Comparison of ENCODE assay signal across 16 cellular contexts in the genomic region with DNA sequence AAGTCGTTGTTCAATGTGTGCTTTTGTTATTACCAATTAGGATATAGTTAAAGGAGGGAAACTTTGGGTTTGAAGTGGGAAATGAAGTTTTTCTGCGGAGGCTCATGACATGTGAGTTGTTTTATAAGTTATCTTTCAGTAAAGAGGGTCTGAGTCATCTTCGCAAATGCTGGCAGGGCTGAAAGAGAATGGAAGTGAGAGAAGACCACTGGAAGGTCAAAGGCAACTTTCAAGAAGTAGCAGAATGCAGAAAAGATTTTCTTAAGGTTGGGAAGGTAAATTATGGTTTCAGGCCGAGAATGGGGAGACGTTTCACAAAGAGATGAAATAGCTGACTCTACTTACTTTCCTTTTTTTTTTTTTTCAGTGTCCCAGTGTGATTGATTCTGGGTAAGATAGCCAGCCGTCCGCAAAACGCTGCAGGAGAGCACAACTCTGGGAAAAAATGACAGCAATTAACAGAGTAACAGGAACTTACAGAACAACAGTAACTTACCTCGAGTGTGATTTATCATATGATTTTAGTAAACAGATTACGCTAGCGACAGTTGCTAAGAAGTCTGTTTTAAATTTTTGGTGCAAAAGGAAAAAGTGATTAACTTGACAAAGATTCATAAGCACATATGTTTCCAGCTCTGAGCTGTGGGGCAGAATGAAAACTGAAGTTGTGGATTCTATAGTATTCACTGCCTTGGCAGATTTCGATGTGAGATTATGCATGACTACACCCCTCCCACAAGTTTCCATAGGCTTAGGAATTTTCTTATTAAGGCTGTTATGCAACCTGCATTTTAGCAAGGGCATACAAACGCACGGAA. TPM values are rescaled to one million over a fixed set of nuclear protein-coding genes. Genes with fewer than 3 reads are reported as not detected.
DNase-seq lines count a peak whose midpoint lies in the region; ATAC-seq and TF ChIP-seq lines count a peak whose summit lies in the region.
"Had no signal": no experiment of that assay in that cellular context is flagged by ENCODE, and none has a peak within 500 bp of the region (broad histone marks: within the 10 kb centered on the region; RNA-seq: fewer than 3 reads in every experiment).

No MANE protein-coding gene starts in this region.

- H3K9ac ChIP-seq in SK-N-SH (no peak overlapping the region), parathyroid adenoma (no peak overlapping the region)
- H3K9ac ChIP-seq: KMS-11 had no signal

- no peaks in the 10 kb centered on the region for H4K20me1 ChIP-seq in SK-N-SH (ENCODE audit: insufficient read depth)

- TF ChIP-seq RAD21 in SK-N-SH (IDR thresholded peaks at IDR 0.05; ENCODE audit: low read length): no peak

- TF ChIP-seq EP300 in SK-N-SH (IDR thresholded peaks at IDR 0.05; ENCODE audit: borderline replicate concordance in 1 of 2, low read depth in 1 of 2, low read length in 1 of 2): no peak

- peak overlapping the region; percentile 6; the same call in 1 of the 2 replicates for H3K4me2 ChIP-seq in SK-N-SH
- H3K4me2 ChIP-seq in parathyroid adenoma (ENCODE audit: low read length): peak overlapping the region; percentile 65
- H3K4me2 ChIP-seq: KMS-11 had no signal

- POLR2A ChIA-PET in SK-N-SH (lab: Yijun Ruan, JAX): no interaction called here

- H3K27me3 ChIP-seq in SK-N-SH (ENCODE audit: insufficient read depth): no peaks in the 10 kb centered on the region
- H3K27me3 ChIP-seq in parathyroid adenoma (ENCODE audit: control insufficient read depth, insufficient read depth, low read length): no peaks in the 10 kb centered on the region
- H3K27me3 ChIP-seq in prostate gland (replicated peaks; ENCODE audit: insufficient read depth): no peaks in the 10 kb centered on the region
- no peaks in the 10 kb centered on the region for H3K27me3 ChIP-seq in BE2C

- H3K4me1 ChIP-seq in SK-N-SH (ENCODE audit: control insufficient read depth in 1 of 2, insufficient read depth in 2 of 2, low read depth in 1 of 2, low read length in 1 of 2) (no peaks in the 10 kb centered on the region), parathyroid adenoma (peaks cover 7% of the 10 kb centered on the region), prostate gland (replicated peaks) (no peaks in the 10 kb centered on the region), BE2C (no peaks in the 10 kb centered on the region)
- H3K4me1 ChIP-seq: lower lobe of right lung had no signal

- no peaks in the 10 kb centered on the region for H3F3A ChIP-seq in SK-N-SH (replicated peaks; ENCODE audit: insufficient read depth)

- 48% methylated on average over 14 of the region's 14 CpGs for WGBS in SK-N-SH (ENCODE audit: low lambda C conversion rate)
- 69% methylated on average over 14 of the region's 14 CpGs for WGBS in prostate gland

- in situ Hi-C loops in Caki2 (cut with HindIII; ENCODE audit: low pct_unique_long_range_greater_than_20kb, low sequenced_read_pairs): no loop called here

- TF ChIP-seq CTCF in SK-N-SH (IDR thresholded peaks at IDR 0.05) (no peak), parathyroid adenoma (IDR thresholded peaks at IDR 0.05) (no peak), prostate gland (IDR thresholded peaks at IDR 0.05) (no peak), BE2C (IDR thresholded peaks at IDR 0.05; ENCODE audit: low read depth, low read length) (no peak)

- DNase-seq in Caki2 (ENCODE audit: low read depth) (peak; percentile 76), SK-N-SH (no peak), fibroblast of peridontal ligament (ENCODE audit: extremely low read depth) (peak; percentile 94), prostate gland (ENCODE audit: low spot score) (no peak), BE2C (no peak)
- DNase-seq in stimulated activated CD4-positive, alpha-beta T cell treated with anti-CD3 and anti-CD28 coated beads, Interleukin-12 subunit alpha, Interleukin-12 subunit beta, amount 100 ng/mL, for 4 hours: no peak
- DNase-seq: activated CD4-positive, alpha-beta T cell treated with anti-CD3 and anti-CD28 coated beads, Interleukin-2, amount 10 ng/mL, durations not matched to agents 24 days and 14 days; CD4-positive, CD25-positive, alpha-beta regulatory T cell; lower lobe of right lung; NCI-H187 treated with DMSO at 0.1 percent for 48 hours; NK-92 treated with Interleukin-12 subunit alpha and Interleukin-12 subunit beta, amount 100 ng/mL, for 24 hours; stimulated activated CD4-positive, alpha-beta T cell treated with anti-CD3 and anti-CD28 coated beads, Interleukin-1b, Interleukin-23, amount 100 ng/mL, for 48 hours; SW 1271 had no signal

- no peaks in the 10 kb centered on the region for H3K9me3 ChIP-seq in SK-N-SH
- no peaks in the 10 kb centered on the region for H3K9me3 ChIP-seq in parathyroid adenoma (ENCODE audit: control insufficient read depth, low read length)
- H3K9me3 ChIP-seq in prostate gland: no peaks in the 10 kb centered on the region
- H3K9me3 ChIP-seq in BE2C: no peaks in the 10 kb centered on the region
- H3K9me3 ChIP-seq: lower lobe of right lung had no signal

- no peaks in the 10 kb centered on the region for H3K79me2 ChIP-seq in SK-N-SH (ENCODE audit: insufficient read depth)
- no peaks in the 10 kb centered on the region for H3K79me2 ChIP-seq in parathyroid adenoma

- H2AFZ ChIP-seq in SK-N-SH (ENCODE audit: low read depth) (0 out of 2 replicates have a peak overlapping the region, but pooled peaks have one; percentile 11), parathyroid adenoma (peak overlapping the region; percentile 65)

- H3K4me3 ChIP-seq in SK-N-SH (ENCODE audit: low read depth in 2 of 2, low read length in 1 of 2): no peak overlapping the region
- peak overlapping the region; percentile 29 for H3K4me3 ChIP-seq in parathyroid adenoma (ENCODE audit: low read depth, low read length)
- no peak overlapping the region for H3K4me3 ChIP-seq in prostate gland
- no peak overlapping the region for H3K4me3 ChIP-seq in BE2C (ENCODE audit: low read depth, low read length)
- H3K4me3 ChIP-seq: lower lobe of right lung had no signal

- ATAC-seq in GM18520 (IDR thresholded peaks at IDR 0.05; ENCODE audit: unreplicated experiment): no peak
- ATAC-seq: lower lobe of right lung had no signal

- H3K36me3 ChIP-seq in SK-N-SH (replicated peaks in 1 of 2; ENCODE audit: control insufficient read depth in 1 of 2, insufficient read depth in 2 of 2, low read length in 1 of 2): no peaks in the 10 kb centered on the region
- no peaks in the 10 kb centered on the region for H3K36me3 ChIP-seq in parathyroid adenoma (ENCODE audit: control insufficient read depth, insufficient read depth, low read length)
- H3K36me3 ChIP-seq in prostate gland: no peaks in the 10 kb centered on the region
- H3K36me3 ChIP-seq in BE2C: no peaks in the 10 kb centered on the region
- H3K36me3 ChIP-seq: lower lobe of right lung had no signal

- intact Hi-C loops in prostate gland (cut with DNase I): no loop called here

- H3K27ac ChIP-seq in SK-N-SH (ENCODE audit: low read depth in 2 of 2, low read length in 1 of 2): peak overlapping the region in 1 of 2 experiments; percentile 53; a peak in 2 of 4 replicates
- peak overlapping the region; percentile 60 for H3K27ac ChIP-seq in parathyroid adenoma
- no peak overlapping the region for H3K27ac ChIP-seq in prostate gland
- H3K27ac ChIP-seq: KMS-11, lower lobe of right lung had no signal

- no peak for TF ChIP-seq POLR2A in prostate gland (IDR thresholded peaks at IDR 0.05)

- H3K9me2 ChIP-seq in SK-N-SH: no peaks in the 10 kb centered on the region

- CTCF ChIA-PET in SK-N-SH (lab: Yijun Ruan, JAX): interaction anchor here (0.6 to 0.7 kb wide), 2 partner anchors 10 to 767 kb away, joined by 3 read pairs; no protein-coding TSS in a partner anchor

TF ChIP-seq in SK-N-SH, 30 proteins besides CTCF, POLR2A, EP300 and RAD21:
- TF ChIP-seq JUND (IDR thresholded peaks at IDR 0.05) (0 out of 2 replicates have a peak, but pooled peaks have one; percentile 2), FOXM1 (IDR thresholded peaks at IDR 0.05; ENCODE audit: low read depth) (no peak), FOSL2 (IDR thresholded peaks at IDR 0.05; ENCODE audit: borderline replicate concordance, low read depth) (0 out of 2 replicates have a peak, but pooled peaks have one; percentile 8)
TF ChIP-seq in SK-N-SH: peak in this region for 2.

RNA-seq across cellular contexts. Expression of gene ACTR3, which starts 46.8 kb away (rescaled TPM):
- 381 and 425 TPM in 2 replicates for total RNA-seq in Caki2 (2014; rRNA removed; shearing (Covaris generic); ENCODE audit: low replicate concordance)
- polyA plus RNA-seq in SK-N-SH (2012; rRNA removed): 90.8 and 111 TPM in 2 replicates
- polyA plus RNA-seq in SK-N-SH (2012; cell fraction: cytosol; rRNA removed): 130 and 172 TPM in 2 replicates
- polyA plus RNA-seq in SK-N-SH (2012; cell fraction: nucleus; rRNA removed): 35.2 and 85.3 TPM in 2 replicates
- 10 to 100 TPM; 65.9 to 93.7 TPM for total RNA-seq in prostate gland
- polyA plus RNA-seq in BE2C (2012; ENCODE audit: insufficient read depth, insufficient read length, low read depth): 75.3 TPM

Comparison
In these comparisons a context has a peak if more than half of its experiments do, and no peak if none do; other contexts are left out.
1. DNase-seq: peak in Caki2 (single experiment) and fibroblast of peridontal ligament (single experiment); none in SK-N-SH (single experiment), prostate gland (single experiment), BE2C (single experiment) and stimulated activated CD4-positive, alpha-beta T cell treated with anti-CD3 and anti-CD28 coated beads, Interleukin-12 subunit alpha, Interleukin-12 subunit beta, amount 100 ng/mL, for 4 hours (single experiment).